Comparison of ENCODE assay signal across 19 cellular contexts in the genomic region with DNA sequence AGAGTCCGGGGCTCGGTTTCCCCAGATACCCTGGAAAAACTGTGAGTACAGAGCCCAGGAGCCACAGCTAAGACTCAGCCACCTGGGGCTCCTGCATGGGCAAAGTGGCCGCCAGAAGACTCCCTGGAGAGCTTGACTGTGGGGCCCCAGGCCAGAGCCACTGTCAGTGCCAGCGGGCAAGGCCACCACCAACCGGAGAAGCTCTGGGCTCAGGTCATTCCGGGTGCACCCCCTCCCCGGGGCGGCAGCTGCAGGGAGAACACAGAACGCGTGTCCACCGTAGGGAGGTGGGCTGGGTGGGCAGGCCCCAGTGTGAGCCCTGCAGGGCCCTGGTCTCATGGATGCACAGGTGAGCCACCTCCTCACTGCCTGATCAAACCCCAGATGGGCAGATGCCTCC. TPM values are rescaled to one million over a fixed set of nuclear protein-coding genes. Genes with fewer than 3 reads are reported as not detected.
DNase-seq lines count a peak whose midpoint lies in the region; ATAC-seq and TF ChIP-seq lines count a peak whose summit lies in the region.
"Had no signal": no experiment of that assay in that cellular context is flagged by ENCODE, and none has a peak within 500 bp of the region (broad histone marks: within the 10 kb centered on the region; RNA-seq: fewer than 3 reads in every experiment).

No MANE protein-coding gene starts in this region.

- H3K27me3 ChIP-seq in uterus = no peaks in the 10 kb centered on the region
- H3K27me3 ChIP-seq in CD4-positive, alpha-beta memory T cell (ENCODE audit: insufficient read depth, low read length) = peaks cover 7% of the 10 kb centered on the region
- H3K27me3 ChIP-seq: hepatocyte had no signal

- H3K4me3 ChIP-seq in coronary artery (no peak overlapping the region), uterus (no peak overlapping the region)
- H3K4me3 ChIP-seq in CD4-positive, alpha-beta memory T cell (ENCODE audit: low read length in 2 of 2) = no peak overlapping the region
- H3K4me3 ChIP-seq: hepatocyte had no signal

- no peak for ATAC-seq in Right ventricle myocardium inferior
- no peak for ATAC-seq in Right ventricle myocardium superior (ENCODE audit: poor library complexity)
- ATAC-seq in HG02759 (IDR thresholded peaks at IDR 0.05; ENCODE audit: unreplicated experiment) = no peak
- ATAC-seq: stimulated activated naive CD8-positive, alpha-beta T cell treated with anti-CD3 and anti-CD28 coated beads, Interleukin-15, Interleukin-2, amounts not matched to agents 100 U/mL and 50 U/mL, for 24 hours; T-cell had no signal

- H3K4me1 ChIP-seq in uterus = no peaks in the 10 kb centered on the region
- no peaks in the 10 kb centered on the region for H3K4me1 ChIP-seq in CD4-positive, alpha-beta memory T cell (ENCODE audit: insufficient read depth, low read length)

- H3K27ac Mint-ChIP-seq in osteocyte (ENCODE audit: unreplicated experiment) = no peak overlapping the region
- H3K27ac Mint-ChIP-seq in CD4-positive, alpha-beta memory T cell = no peak overlapping the region
- H3K27ac Mint-ChIP-seq: IgD-negative memory B cell, T-cell had no signal

- H3K9me3 ChIP-seq in uterus = peaks cover 0 to under 1% of the 10 kb centered on the region in 2 donors
- H3K9me3 ChIP-seq in CD4-positive, alpha-beta memory T cell (ENCODE audit: control insufficient read depth in 1 of 2, low read length in 2 of 2) = no peaks in the 10 kb centered on the region

- no peaks in the 10 kb centered on the region for H3K36me3 ChIP-seq in uterus
- no peaks in the 10 kb centered on the region for H3K36me3 ChIP-seq in CD4-positive, alpha-beta memory T cell (ENCODE audit: insufficient read depth, low read length)

- DNase-seq in Right ventricle myocardium inferior (ENCODE audit: missing footprints) = peak; percentile 37
- DNase-seq in Right ventricle myocardium superior = no peak
- peak; percentile 70 for DNase-seq in coronary artery (ENCODE audit: low spot score)
- DNase-seq in osteocyte (ENCODE audit: extremely low spot score, unreplicated experiment) = peak; percentile 78
- peak; percentile 4 to 10 for DNase-seq in uterus
- no peak for DNase-seq in CD4-positive, alpha-beta memory T cell
- DNase-seq in glomerular visceral epithelial cell (ENCODE audit: extremely low spot score) = no peak
- DNase-seq: activated naive CD4-positive, alpha-beta T cell treated with Interleukin-2 at 50 U/mL for 16 hours; midbrain; MV-4-11; NCI-H187 treated with DMSO at 0.1 percent for 48 hours; retina; stimulated activated naive CD8-positive, alpha-beta T cell treated with anti-CD3 and anti-CD28 coated beads, Interleukin-15, Interleukin-2, amounts not matched to agents 100 U/mL and 50 U/mL, for 24 hours had no signal

- peaks cover 60% of the 10 kb centered on the region for H3K27me3 Mint-ChIP-seq in osteocyte (ENCODE audit: unreplicated experiment)
- peaks cover 25 to 28% of the 10 kb centered on the region in 2 donors for H3K27me3 Mint-ChIP-seq in CD4-positive, alpha-beta memory T cell

- H3K4me3 Mint-ChIP-seq in osteocyte (ENCODE audit: unreplicated experiment) = no peak overlapping the region
- no peak overlapping the region for H3K4me3 Mint-ChIP-seq in CD4-positive, alpha-beta memory T cell
- H3K4me3 Mint-ChIP-seq: IgD-negative memory B cell, neural crest cell, T-cell had no signal

- intact Hi-C loops in Right ventricle myocardium inferior (cut with DNase I) (no loop called here), Right ventricle myocardium superior (cut with DNase I) (no loop called here), uterus (cut with DNase I; ENCODE audit: low total_unique reads) (no loop called here)
- intact Hi-C loops in CD4-positive, alpha-beta memory T cell (cut with micrococcal nuclease) = no loop called here

- H3K27ac ChIP-seq in coronary artery (no peak overlapping the region), uterus (no peak overlapping the region)
- H3K27ac ChIP-seq in CD4-positive, alpha-beta memory T cell (ENCODE audit: low read depth, low read length) = no peak overlapping the region
- H3K27ac ChIP-seq: hepatocyte had no signal

- POLR2A ChIA-PET in CD4-positive, alpha-beta memory T cell (lab: Charles Lee; ENCODE audit: partially characterized antibody) = no interaction called here

- H3K36me3 Mint-ChIP-seq in osteocyte (ENCODE audit: unreplicated experiment) = no peaks in the 10 kb centered on the region
- H3K36me3 Mint-ChIP-seq in CD4-positive, alpha-beta memory T cell = no peaks in the 10 kb centered on the region
- H3K36me3 Mint-ChIP-seq: IgD-negative memory B cell, T-cell had no signal

- no peak for TF ChIP-seq POLR2A in uterus (IDR thresholded peaks at IDR 0.05)

- TF ChIP-seq CTCF in coronary artery (IDR thresholded peaks at IDR 0.05) (no peak), osteocyte (IDR thresholded peaks at IDR 0.05) (no peak), uterus (IDR thresholded peaks at IDR 0.05) (no peak)

- H3K4me1 Mint-ChIP-seq in osteocyte (ENCODE audit: unreplicated experiment) = no peaks in the 10 kb centered on the region
- H3K4me1 Mint-ChIP-seq in CD4-positive, alpha-beta memory T cell = no peaks in the 10 kb centered on the region
- H3K4me1 Mint-ChIP-seq: IgD-negative memory B cell, T-cell had no signal

- CTCF ChIA-PET in CD4-positive, alpha-beta memory T cell (lab: Charles Lee; ENCODE audit: partially characterized antibody) = no interaction called here

- H3K9me3 Mint-ChIP-seq in osteocyte (ENCODE audit: unreplicated experiment) = peaks cover 3% of the 10 kb centered on the region
- H3K9me3 Mint-ChIP-seq in CD4-positive, alpha-beta memory T cell = peaks cover 0 to 14% (median 5%) of the 10 kb centered on the region in 8 donors

RNA-seq across cellular contexts. Expression of a gene that starts 22.3 kb away (rescaled TPM):
- total RNA-seq in Right ventricle myocardium inferior (not detected), Right ventricle myocardium superior (not detected), osteocyte (not detected in 2 replicates), uterus (1 to 10 TPM in 3 of 4 donors, under 1 TPM in 1; 0.69 to 5.3 (median 2.7) TPM)
- not detected for total RNA-seq in CD4-positive, alpha-beta memory T cell
- polyA plus RNA-seq in CD4-positive, alpha-beta memory T cell = under 1 TPM in 1 of 2 donors, not detected in 1; 0.15 TPM
- total RNA-seq: hepatocyte, kidney epithelial cell, T-cell had no signal
- polyA plus RNA-seq: IgD-negative memory B cell had no signal

Comparison
In these comparisons a context has a peak if more than half of its experiments do, and no peak if none do; other contexts are left out.
1. DNase-seq: peak in Right ventricle myocardium inferior (single experiment), coronary artery (single experiment), osteocyte (single experiment) and uterus (2 of 2); none in Right ventricle myocardium superior (single experiment), CD4-positive, alpha-beta memory T cell (0 of 5) and glomerular visceral epithelial cell (single experiment).